21 cellular contexts compared by ENCODE assay signal in the genomic region with DNA sequence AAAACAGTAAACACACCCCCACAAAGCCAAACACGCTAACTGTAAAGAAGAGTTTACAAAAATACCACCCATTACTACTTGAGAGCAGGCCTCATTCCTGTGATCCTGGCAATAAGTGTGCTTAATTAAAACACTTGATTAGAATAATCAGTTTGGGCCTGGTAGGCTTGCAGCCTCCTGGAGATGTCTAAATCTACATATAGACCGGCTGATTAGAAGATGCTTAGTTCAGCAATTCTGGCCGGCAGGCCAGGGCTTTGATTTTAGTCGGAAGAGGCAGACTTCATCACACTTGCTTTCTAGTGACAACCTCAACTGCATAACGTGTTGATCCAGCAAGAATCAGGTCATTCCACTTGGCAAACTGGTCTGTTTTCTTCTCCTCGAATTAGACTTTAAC.
"Had no signal": no experiment of that assay in that cellular context is flagged by ENCODE, and none has a peak within 500 bp of the region (broad histone marks: within the 10 kb centered on the region; RNA-seq: fewer than 3 reads in every experiment).

No MANE protein-coding gene starts in this region.

- H3K27ac Mint-ChIP-seq: T-cell had no signal

- H3K4me3 ChIP-seq: MG63 had no signal

- H3K27me3 ChIP-seq: MG63 had no signal

- H3K9ac ChIP-seq: SK-N-SH had no signal

- DNase-seq: Karpas-422, KG1, MG63, NCI-H1092, NCI-H1105 treated with DMSO at 0.1 percent for 48 hours, NCI-H1417 treated with DMSO at 0.1 percent for 48 hours, NCI-H146, NCI-H1694 treated with DMSO at 0.1 percent for 48 hours, NCI-H1930, NCI-H2081, NCI-H2107, NCI-H2227 treated with DMSO at 0.1 percent for 48 hours, NCI-H526 treated with DMSO at 0.1 percent for 48 hours, NCI-H774, PC-3, SHP77, SK-N-SH, SW 1271, T-cell had no signal

- H3K9me3 Mint-ChIP-seq: T-cell had no signal

- H3K4me2 ChIP-seq: SK-N-SH had no signal

- H3K9me3 ChIP-seq: MG63, SK-N-SH had no signal

- H3K27ac ChIP-seq: RWPE1 had no signal

- H3K4me3 Mint-ChIP-seq: T-cell had no signal

- H3K36me3 Mint-ChIP-seq: T-cell had no signal

- H3K36me3 ChIP-seq: MG63 had no signal

- ATAC-seq: Panc1, PC-3, T-cell had no signal
